ENCODE assay signal across 22 cellular contexts in genomic region chr13:21328201-21328600, GRCh38.
DNase-seq lines count a peak whose midpoint lies in the region; ATAC-seq and TF ChIP-seq lines count a peak whose summit lies in the region.
"Had no signal": no experiment of that assay in that cellular context is flagged by ENCODE, and none has a peak within 500 bp of the region (broad histone marks: within the 10 kb centered on the region; RNA-seq: fewer than 3 reads in every experiment).

No MANE protein-coding gene starts in this region.

- H3K9ac ChIP-seq in mesendoderm (ENCODE audit: low read length) = no peak overlapping the region
- H3K9ac ChIP-seq: GM23248 had no signal

- H3K9me3 Mint-ChIP-seq in GM23338 = peaks cover 6% of the 10 kb centered on the region; the same call in 2 of the 3 replicates
- H3K9me3 Mint-ChIP-seq in activated T-helper 17 cell treated with anti-CD3 and anti-CD28 coated beads, Interleukin-2, amount 50 U/mL, for 72 hours = no peaks in the 10 kb centered on the region
- H3K9me3 Mint-ChIP-seq: activated naive CD4-positive, alpha-beta T cell treated with anti-CD3 and anti-CD28 coated beads, Interleukin-2, amount 50 U/mL, for 24 hours; central memory CD8-positive, alpha-beta T cell had no signal

- no peak overlapping the region for H2AFZ ChIP-seq in GM23338
- H2AFZ ChIP-seq: GM23248 had no signal

- H3K36me3 ChIP-seq in GM23338 (ENCODE audit: insufficient read depth) (no peaks in the 10 kb centered on the region), mesendoderm (ENCODE audit: control insufficient read depth, insufficient read depth, low read length) (no peaks in the 10 kb centered on the region)
- H3K36me3 ChIP-seq: ascending aorta had no signal

- H3F3A ChIP-seq in GM23338 (replicated peaks; ENCODE audit: low read depth) = peaks cover 11% of the 10 kb centered on the region

- H3K4me3 Mint-ChIP-seq in GM23338 = peak overlapping the region; percentile 62
- peak overlapping the region; percentile 11 for H3K4me3 Mint-ChIP-seq in activated T-helper 17 cell treated with anti-CD3 and anti-CD28 coated beads, Interleukin-2, amount 50 U/mL, for 72 hours
- H3K4me3 Mint-ChIP-seq: activated naive CD4-positive, alpha-beta T cell treated with anti-CD3 and anti-CD28 coated beads, Interleukin-2, amount 50 U/mL, for 24 hours had no signal

- no peak overlapping the region for H3K18ac ChIP-seq in mesendoderm (ENCODE audit: low read length)

- H3K56ac ChIP-seq in mesendoderm (ENCODE audit: low read length) = no peak overlapping the region

- peaks cover 13% of the 10 kb centered on the region for H3K27me3 Mint-ChIP-seq in GM23338 (ENCODE audit: insufficient read depth, low read depth, poor library complexity)
- no peaks in the 10 kb centered on the region for H3K27me3 Mint-ChIP-seq in activated T-helper 17 cell treated with anti-CD3 and anti-CD28 coated beads, Interleukin-2, amount 50 U/mL, for 72 hours
- H3K27me3 Mint-ChIP-seq: activated naive CD4-positive, alpha-beta T cell treated with anti-CD3 and anti-CD28 coated beads, Interleukin-2, amount 50 U/mL, for 24 hours; central memory CD8-positive, alpha-beta T cell had no signal

- H3K36me3 Mint-ChIP-seq in GM23338 (ENCODE audit: low read depth) = peaks cover 14% of the 10 kb centered on the region
- no peaks in the 10 kb centered on the region for H3K36me3 Mint-ChIP-seq in activated T-helper 17 cell treated with anti-CD3 and anti-CD28 coated beads, Interleukin-2, amount 50 U/mL, for 72 hours (ENCODE audit: low read depth)

- H3K27ac Mint-ChIP-seq in GM23338 = no peak overlapping the region; the same call in 1 of the 2 replicates
- peak overlapping the region; percentile 0 for H3K27ac Mint-ChIP-seq in activated T-helper 17 cell treated with anti-CD3 and anti-CD28 coated beads, Interleukin-2, amount 50 U/mL, for 72 hours
- H3K27ac Mint-ChIP-seq: activated naive CD4-positive, alpha-beta T cell treated with anti-CD3 and anti-CD28 coated beads, Interleukin-2, amount 50 U/mL, for 24 hours had no signal

- H4K8ac ChIP-seq in mesendoderm (ENCODE audit: low read depth, low read length) = no peak overlapping the region

- WGBS in mesendoderm (ENCODE audit: extremely low coverage, insufficient coverage, low lambda C conversion rate) = no CpG with 5 or more reads among the region's 6 CpGs

- peak; percentile 46 for DNase-seq in DMS53 (lab: John Stamatoyannopoulos, UW)
- no peak for DNase-seq in DMS53 treated with DMSO at 0.1 percent for 48 hours (lab: John Stamatoyannopoulos, UW; ENCODE audit: unreplicated experiment)
- peak; percentile 80 for DNase-seq in GM23338 (ENCODE audit: low spot score)
- DNase-seq in mesendoderm = peak; percentile 77
- DNase-seq in SKM-1 (lab: John Stamatoyannopoulos, UW; ENCODE audit: unreplicated experiment) = no peak
- DNase-seq: activated CD4-positive, CD25-positive, alpha-beta regulatory T cell; COR-L47; GM23248; head of caudate nucleus; NCI-H510A treated with DMSO at 0.1 percent for 48 hours; small intestine; stimulated activated CD4-positive, alpha-beta T cell treated with anti-CD3 and anti-CD28 coated beads, Interleukin-2, amount 100 ng/mL, for 24 hours; stimulated activated naive CD4-positive, alpha-beta T cell; T1000 had no signal

- H3K23ac ChIP-seq in mesendoderm (ENCODE audit: low read length) = no peak overlapping the region

- no peak overlapping the region for H2BK15ac ChIP-seq in mesendoderm (replicated peaks; ENCODE audit: low read depth)

- H3K79me1 ChIP-seq in mesendoderm (ENCODE audit: low read length) = no peaks in the 10 kb centered on the region

- H4K5ac ChIP-seq in mesendoderm (ENCODE audit: low read length) = no peak overlapping the region

- no peak overlapping the region for H2BK120ac ChIP-seq in mesendoderm (ENCODE audit: low read depth, low read length)

- H3K27ac ChIP-seq in GM23338 (ENCODE audit: low read depth) = no peak overlapping the region
- no peak overlapping the region for H3K27ac ChIP-seq in mesendoderm (ENCODE audit: low read depth, low read length)
- H3K27ac ChIP-seq: 22Rv1, ascending aorta, GM23248 had no signal

- H2BK5ac ChIP-seq in mesendoderm (ENCODE audit: low read length) = no peak overlapping the region

- H3K4ac ChIP-seq in mesendoderm (ENCODE audit: low read depth, low read length) = no peak overlapping the region

- H3K4me2 ChIP-seq in GM23338 (peak overlapping the region; percentile 62), mesendoderm (ENCODE audit: low read length) (no peak overlapping the region)

- H3K4me1 Mint-ChIP-seq in GM23338 = peaks cover 40% of the 10 kb centered on the region
- peaks cover 21% of the 10 kb centered on the region for H3K4me1 Mint-ChIP-seq in activated T-helper 17 cell treated with anti-CD3 and anti-CD28 coated beads, Interleukin-2, amount 50 U/mL, for 72 hours
- H3K4me1 Mint-ChIP-seq: activated naive CD4-positive, alpha-beta T cell treated with anti-CD3 and anti-CD28 coated beads, Interleukin-2, amount 50 U/mL, for 24 hours had no signal

- H3K79me2 ChIP-seq in GM23338 (replicated peaks; ENCODE audit: insufficient read depth) = no peaks in the 10 kb centered on the region
- no peaks in the 10 kb centered on the region for H3K79me2 ChIP-seq in mesendoderm (ENCODE audit: control insufficient read depth, insufficient read depth, low read length)

- no peak for TF ChIP-seq CTCF in GM23338 (conservative IDR thresholded peaks at IDR 0.05; ENCODE audit: low read depth in 2 of 2)

- H3K4me1 ChIP-seq in GM23338 (ENCODE audit: insufficient read depth) (peaks cover 39% of the 10 kb centered on the region), mesendoderm (ENCODE audit: control insufficient read depth, low read depth, low read length) (no peaks in the 10 kb centered on the region)
- H3K4me1 ChIP-seq: ascending aorta had no signal

- ATAC-seq in GM23338 = peak; percentile 53
- ATAC-seq in activated T-helper 17 cell treated with anti-CD3 and anti-CD28 coated beads, Interleukin-2, amount 50 U/mL, for 72 hours (replicated peaks) = no peak
- no peak for ATAC-seq in GM21360 (IDR thresholded peaks at IDR 0.05; ENCODE audit: unreplicated experiment)
- no peak for ATAC-seq in HG02885 (IDR thresholded peaks at IDR 0.05; ENCODE audit: poor library complexity, unreplicated experiment)
- ATAC-seq: SK-N-SH treated with all-trans-retinoic acid at 6 μM for 48 hours had no signal

- H4K20me1 ChIP-seq in GM23338 (replicated peaks; ENCODE audit: insufficient read depth) = no peaks in the 10 kb centered on the region

- peak overlapping the region; percentile 52; the same call in 1 of the 2 replicates for H3K4me3 ChIP-seq in GM23338
- no peak overlapping the region for H3K4me3 ChIP-seq in mesendoderm (ENCODE audit: low read length)
- H3K4me3 ChIP-seq: ascending aorta, GM23248 had no signal

- peaks cover 16% of the 10 kb centered on the region; the same call in 1 of the 2 replicates for H3K9me2 ChIP-seq in GM23338 (ENCODE audit: insufficient read depth)

- no peak overlapping the region for H2AK5ac ChIP-seq in mesendoderm (ENCODE audit: low read length)

- peaks cover 10% of the 10 kb centered on the region; the same call in 1 of the 2 replicates for H3K27me3 ChIP-seq in GM23338 (ENCODE audit: insufficient read depth)
- no peaks in the 10 kb centered on the region for H3K27me3 ChIP-seq in mesendoderm (ENCODE audit: insufficient read depth, low read length, poor library complexity)
- H3K27me3 ChIP-seq: ascending aorta had no signal

Comparison
In these comparisons a context has a peak if more than half of its experiments do, and no peak if none do; other contexts are left out.
1. DNase-seq: peak in DMS53 (single experiment), GM23338 (single experiment) and mesendoderm (single experiment); none in DMS53 treated with DMSO at 0.1 percent for 48 hours (single experiment) and SKM-1 (single experiment).